Comparison of ENCODE assay signal across 1 cellular context in genomic region chr1:201955009-201955749, GRCh38.
TF ChIP-seq lines count a peak whose summit lies in the region.

TIMM17A (plus strand) TSS chr1:201955503; CDS start chr1:201955527, 24 bp downstream.

TF ChIP-seq in HepG2, 621 proteins besides CTCF, POLR2A, EP300 and RAD21 (continued from another document and continues in another):
- TF ChIP-seq HMGXB3 (CRISPR knock-in tag; IDR thresholded peaks at IDR 0.05; ENCODE audit: borderline replicate concordance) = peak; percentile 93
- TF ChIP-seq ZNF543 (CRISPR knock-in tag; IDR thresholded peaks at IDR 0.05) = no peak
- TF ChIP-seq ZNF44 (CRISPR knock-in tag; IDR thresholded peaks at IDR 0.05) = no peak; the same call in 1 of the 2 replicates
- peak; percentile 83 for TF ChIP-seq SIN3B (IDR thresholded peaks at IDR 0.05; ENCODE audit: low read length)
- no peak for TF ChIP-seq ZEB1 (IDR thresholded peaks at IDR 0.05; ENCODE audit: insufficient replicate concordance, low read depth)
- TF ChIP-seq SMYD3 (CRISPR knock-in tag; IDR thresholded peaks at IDR 0.05) = no peak
- 0 out of 2 replicates have a peak, but pooled peaks have one; percentile 10 for TF ChIP-seq MYPOP (CRISPR knock-in tag; IDR thresholded peaks at IDR 0.05)
- 0 out of 2 replicates have a peak, but pooled peaks have one; percentile 75 for TF ChIP-seq ZZZ3 (CRISPR knock-in tag; IDR thresholded peaks at IDR 0.05; ENCODE audit: borderline replicate concordance)
- TF ChIP-seq ZNF761 (CRISPR knock-in tag; conservative IDR thresholded peaks at IDR 0.05) = 0 out of 2 replicates have a peak, but pooled peaks have one; percentile 21
- TF ChIP-seq HNF1A (IDR thresholded peaks at IDR 0.05; ENCODE audit: low read depth) = no peak
- peak; percentile 31; the same call in 1 of the 2 replicates for TF ChIP-seq HNF1A (CRISPR knock-in tag; IDR thresholded peaks at IDR 0.05; ENCODE audit: borderline replicate concordance)
- 0 out of 2 replicates have a peak, but pooled peaks have one; percentile 63 for TF ChIP-seq ZBTB20 (CRISPR knock-in tag; IDR thresholded peaks at IDR 0.05; ENCODE audit: borderline replicate concordance, low read depth)
- no peak for TF ChIP-seq ZNF367 (CRISPR knock-in tag; IDR thresholded peaks at IDR 0.05; ENCODE audit: borderline replicate concordance)
- TF ChIP-seq KIAA2018 (CRISPR knock-in tag; IDR thresholded peaks at IDR 0.05; ENCODE audit: borderline replicate concordance) = 0 out of 2 replicates have a peak, but pooled peaks have one; percentile 21
- TF ChIP-seq CEBPG (CRISPR knock-in tag; IDR thresholded peaks at IDR 0.05) = peak; percentile 43; the same call in 1 of the 2 replicates
- no peak; the same call in 1 of the 2 replicates for TF ChIP-seq ARNT2 (CRISPR knock-in tag; IDR thresholded peaks at IDR 0.05; ENCODE audit: low read depth)
- TF ChIP-seq FOXA1 (IDR thresholded peaks at IDR 0.05) = no peak
- no peak for TF ChIP-seq FOXA1 (CRISPR knock-in tag; IDR thresholded peaks at IDR 0.05)
- TF ChIP-seq HOMEZ (CRISPR knock-in tag; IDR thresholded peaks at IDR 0.05; ENCODE audit: low read depth) = peak; percentile 47; the same call in 1 of the 2 replicates
- TF ChIP-seq HES4 (CRISPR knock-in tag; IDR thresholded peaks at IDR 0.05; ENCODE audit: borderline replicate concordance) = peak; percentile 33; the same call in 1 of the 2 replicates
- TF ChIP-seq RORA (CRISPR knock-in tag; IDR thresholded peaks at IDR 0.05) = no peak
- peak; percentile 65; the same call in 1 of the 2 replicates for TF ChIP-seq ZBTB44 (CRISPR knock-in tag; IDR thresholded peaks at IDR 0.05)
- peak; percentile 74; the same call in 1 of the 2 replicates for TF ChIP-seq DR1 (CRISPR knock-in tag; IDR thresholded peaks at IDR 0.05)
- peak; percentile 55; the same call in 1 of the 2 replicates for TF ChIP-seq ZSCAN25 (CRISPR knock-in tag; IDR thresholded peaks at IDR 0.05)
- no peak for TF ChIP-seq XBP1 (CRISPR knock-in tag; IDR thresholded peaks at IDR 0.05)
- no peak for TF ChIP-seq NR2F2 (IDR thresholded peaks at IDR 0.05; ENCODE audit: borderline replicate concordance, low read depth)
- TF ChIP-seq IRX3 (CRISPR knock-in tag; IDR thresholded peaks at IDR 0.05; ENCODE audit: borderline replicate concordance, low read depth) = no peak
- TF ChIP-seq ZNF605 (CRISPR knock-in tag; IDR thresholded peaks at IDR 0.05) = peak; percentile 92
- no peak for TF ChIP-seq ZNF496 (CRISPR knock-in tag; IDR thresholded peaks at IDR 0.05; ENCODE audit: insufficient replicate concordance)
- no peak for TF ChIP-seq KLF11 (CRISPR knock-in tag; IDR thresholded peaks at IDR 0.05)
- peak; percentile 92 for TF ChIP-seq DMAP1 (CRISPR knock-in tag; IDR thresholded peaks at IDR 0.05)
- peak; percentile 64; the same call in 1 of the 2 replicates for TF ChIP-seq ZNF281 (CRISPR knock-in tag; IDR thresholded peaks at IDR 0.05; ENCODE audit: borderline replicate concordance)
